ENCODE assay signal across 8 cellular contexts in the genomic region with DNA sequence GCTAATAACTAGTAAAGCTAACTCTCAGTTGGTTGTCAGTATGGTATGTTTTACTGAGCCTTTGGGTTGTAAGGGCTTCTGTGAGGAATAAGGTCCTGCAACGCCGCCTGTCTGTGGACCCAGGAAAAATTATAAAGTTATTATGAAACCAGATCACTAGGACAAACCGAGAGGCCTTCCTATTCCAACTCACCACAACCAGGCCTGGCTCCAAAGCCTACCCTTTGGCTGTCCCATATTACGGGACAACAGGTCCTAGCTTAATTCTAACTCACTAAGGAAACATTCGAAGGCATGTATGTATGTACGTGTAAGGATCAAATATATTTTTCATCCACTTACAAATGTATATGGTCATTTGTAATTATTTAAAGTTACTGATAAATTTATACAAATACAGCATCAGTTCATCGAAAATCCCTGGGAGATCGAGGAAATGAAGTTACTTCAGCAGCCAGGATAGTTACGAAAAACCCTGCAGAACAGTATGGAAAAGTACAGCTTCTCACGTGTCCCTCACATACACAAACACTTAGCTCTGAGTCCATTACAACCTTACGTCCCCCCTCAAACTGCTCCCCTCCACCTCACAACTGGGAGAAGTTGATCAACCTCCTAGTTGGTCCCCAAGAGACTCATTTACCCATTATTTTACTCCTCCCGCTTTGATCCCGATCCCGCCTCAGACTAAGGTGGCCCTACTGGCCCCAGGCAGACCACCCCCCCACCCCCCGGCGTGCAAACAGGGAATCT. TPM values are rescaled to one million over a fixed set of nuclear protein-coding genes. Genes with fewer than 3 reads are reported as not detected.
DNase-seq lines count a peak whose midpoint lies in the region; ATAC-seq and TF ChIP-seq lines count a peak whose summit lies in the region.

No MANE protein-coding gene starts in this region.

- H3K9me3 ChIP-seq in ectodermal cell (ENCODE audit: control insufficient read depth, low read length) (no peaks in the 10 kb centered on the region), lung (ENCODE audit: control insufficient read depth in 2 of 2, insufficient read depth in 1 of 2, low read length in 1 of 2) (no peaks in the 10 kb centered on the region)

- H3K4me3 ChIP-seq in ectodermal cell (ENCODE audit: insufficient read depth, low read depth, low read length) (peak overlapping the region; percentile 94), lung (peak overlapping the region; percentile 92)

- in situ Hi-C loops in GM13976 (cut with MboI; ENCODE audit: low sequenced_read_pairs, unreplicated experiment) = loop anchor here (10.0 kb wide), 1 partner anchor 183 kb away; no protein-coding TSS in a partner anchor

- H3K4me1 ChIP-seq in ectodermal cell (ENCODE audit: control insufficient read depth, insufficient read depth, low read length) (no peaks in the 10 kb centered on the region), lung (ENCODE audit: control insufficient read depth in 2 of 2, insufficient read depth in 2 of 2, low read length in 2 of 2) (peaks cover 1 to 8% of the 10 kb centered on the region in 2 donors)

- ATAC-seq in HG03457 (IDR thresholded peaks at IDR 0.05; ENCODE audit: unreplicated experiment) (peak; percentile 29), lung (ENCODE audit: insufficient read depth, low FRiP score) (peak; percentile 49), HG03521 (IDR thresholded peaks at IDR 0.05; ENCODE audit: unreplicated experiment) (no peak)

- DNase-seq in GM13976 (ENCODE audit: low spot score) (peak; percentile 57), NCI-H69 (lab: John Stamatoyannopoulos, UW) (peak; percentile 77), lung (ENCODE audit: low spot score) (peak; percentile 73)
- DNase-seq in activated CD4-positive, alpha-beta T cell treated with anti-CD3 and anti-CD28 coated beads, Interleukin-2, amount 50 U/mL, for 48 hours = peak; percentile 63 to 70
- peak in 2 of 3 donors; percentile 30 to 35 for DNase-seq in stimulated activated CD4-positive, alpha-beta T cell treated with anti-CD3 and anti-CD28 coated beads, TNF-alpha, amount 100 ng/mL, for 1 hour (ENCODE audit: low read depth in 3 of 3, low spot score in 1 of 3)

- TF ChIP-seq CTCF in GM13976 (IDR thresholded peaks at IDR 0.05; ENCODE audit: borderline replicate concordance, control extremely low read depth, extremely low read depth, insufficient read depth, missing control alignments) (peak; percentile 63), lung (IDR thresholded peaks at IDR 0.05; ENCODE audit: control extremely low read depth, extremely low read depth) (peak; percentile 72)

- H3K36me3 ChIP-seq in ectodermal cell (ENCODE audit: control insufficient read depth, insufficient read depth, low read length) (no peaks in the 10 kb centered on the region), lung (ENCODE audit: control insufficient read depth in 2 of 2, insufficient read depth in 2 of 2, low read length in 2 of 2) (no peaks in the 10 kb centered on the region)

- H3K27ac ChIP-seq in ectodermal cell (ENCODE audit: insufficient read depth, low read depth, low read length, poor library complexity, severe bottlenecking) = peak overlapping the region; percentile 96
- H3K27ac ChIP-seq in lung (ENCODE audit: low read depth in 1 of 2, low read length in 1 of 2) = peak overlapping the region; percentile 96 to 100

- no peaks in the 10 kb centered on the region for H3K27me3 ChIP-seq in ectodermal cell (ENCODE audit: control insufficient read depth, insufficient read depth, low read length, poor library complexity, severe bottlenecking)
- H3K27me3 ChIP-seq in lung (ENCODE audit: control insufficient read depth, insufficient read depth) = no peaks in the 10 kb centered on the region

- 1 to 3% methylated on average over 10 to 12 of the region's 16 CpGs for WGBS in ectodermal cell, 2 experiments
- 0 to 2% methylated on average over 16 of the region's 16 CpGs for WGBS in lung, 2 donors

RNA-seq across cellular contexts. Expression of a gene that starts 1.2 kb away (rescaled TPM):
- polyA plus RNA-seq in ectodermal cell (2013, experiment 1 of 4) = 61.2 TPM
- 70.5 TPM for polyA plus RNA-seq in ectodermal cell (2013, experiment 2 of 4)
- 44.5 TPM for polyA plus RNA-seq in ectodermal cell (2013, experiment 3 of 4)
- 52.0 TPM for polyA plus RNA-seq in ectodermal cell (2013, experiment 4 of 4)
- total RNA-seq in lung = 10 to 100 TPM; 44.9 to 74.4 TPM
- polyA plus RNA-seq in lung = 10 to 100 TPM in 1 of 2 donors, 1 to 10 TPM in 1; 7.8 to 18.4 TPM
